8 cellular contexts compared by ENCODE assay signal in genomic region chr6:78810146-78810545, GRCh38. TPM values are rescaled to one million over a fixed set of nuclear protein-coding genes. Genes with fewer than 3 reads are reported as not detected.
DNase-seq lines count a peak whose midpoint lies in the region; ATAC-seq, FAIRE-seq and TF ChIP-seq lines count a peak whose summit lies in the region.
"Had no signal": no experiment of that assay in that cellular context is flagged by ENCODE, and none has a peak within 500 bp of the region (broad histone marks: within the 10 kb centered on the region; RNA-seq: fewer than 3 reads in every experiment).

No MANE protein-coding gene starts in this region.

- no peaks in the 10 kb centered on the region for H3K9me2 ChIP-seq in SK-N-SH

- H3K4me2 ChIP-seq in SK-N-SH, result no peak overlapping the region

- no peaks in the 10 kb centered on the region for H3F3A ChIP-seq in SK-N-SH (replicated peaks; ENCODE audit: insufficient read depth)

- H2AFZ ChIP-seq in SK-N-SH (ENCODE audit: low read depth), result no peak overlapping the region

- intact Hi-C loops in aorta (cut with DNase I), result no loop called here

- H3K27me3 ChIP-seq in SK-N-SH (ENCODE audit: insufficient read depth) (no peaks in the 10 kb centered on the region; the same call in 1 of the 2 replicates), aorta (ENCODE audit: control insufficient read depth in 1 of 2, insufficient read depth in 2 of 2, low read length in 1 of 2) (no peaks in the 10 kb centered on the region)

- DNase-seq in GM13977 (ENCODE audit: low spot score) (peak; percentile 21), HTR-8/SVneo (ENCODE audit: insufficient read length, low spot score) (peak; percentile 27), SK-N-SH (peak; percentile 41), iPS-NIHi7 (ENCODE audit: extremely low spot score) (peak; percentile 83), aorta (no peak), amygdala (lab: John Stamatoyannopoulos, UW) (no peak)
- no peak for DNase-seq in effector CD4-positive, alpha-beta T cell
- DNase-seq: activated B cell treated with CpG ODN at 0.5 μM for 24 hours had no signal

- POLR2A ChIA-PET in SK-N-SH (lab: Yijun Ruan, JAX), result no interaction called here

- no peak overlapping the region for H3K27ac ChIP-seq in SK-N-SH (ENCODE audit: low read depth in 2 of 2, low read length in 1 of 2)
- H3K27ac ChIP-seq in aorta (ENCODE audit: low read depth in 1 of 2, low read length in 2 of 2), result no peak overlapping the region

- no peaks in the 10 kb centered on the region for H3K9me3 ChIP-seq in SK-N-SH
- H3K9me3 ChIP-seq in aorta (ENCODE audit: control insufficient read depth, low read length), result no peaks in the 10 kb centered on the region

- no peaks in the 10 kb centered on the region for H4K20me1 ChIP-seq in SK-N-SH (ENCODE audit: insufficient read depth)

- CTCF ChIA-PET in SK-N-SH (lab: Yijun Ruan, JAX), result interaction anchor here (0.6 to 2.0 kb wide), 8 partner anchors 13 to 1190 kb away, joined by 3 to 10 read pairs (median 3); no protein-coding TSS in a partner anchor

- H3K9ac ChIP-seq in SK-N-SH, result no peak overlapping the region

- peak; percentile 48 for TF ChIP-seq CTCF in GM13977 (IDR thresholded peaks at IDR 0.05; ENCODE audit: extremely low read depth, insufficient read depth, missing control alignments)
- TF ChIP-seq CTCF in SK-N-SH (IDR thresholded peaks at IDR 0.05), result peak; percentile 74

- H3K36me3 ChIP-seq in SK-N-SH (replicated peaks in 1 of 2; ENCODE audit: control insufficient read depth in 1 of 2, insufficient read depth in 2 of 2, low read length in 1 of 2), result no peaks in the 10 kb centered on the region
- H3K36me3 ChIP-seq in aorta (ENCODE audit: control insufficient read depth in 1 of 2, insufficient read depth in 2 of 2, low read length in 1 of 2), result no peaks in the 10 kb centered on the region

- H3K4me1 ChIP-seq in SK-N-SH (ENCODE audit: control insufficient read depth in 1 of 2, insufficient read depth in 2 of 2, low read depth in 1 of 2, low read length in 1 of 2) (no peaks in the 10 kb centered on the region), aorta (ENCODE audit: control insufficient read depth in 1 of 2, insufficient read depth in 2 of 2, low read length in 2 of 2) (no peaks in the 10 kb centered on the region)

- TF ChIP-seq RAD21 in SK-N-SH (IDR thresholded peaks at IDR 0.05; ENCODE audit: low read length), result peak; percentile 81

- WGBS in SK-N-SH (ENCODE audit: low lambda C conversion rate), result 0% methylated on average over 1 of the region's 1 CpG
- 16 to 33% methylated on average over 1 of the region's 1 CpG for WGBS in aorta, 2 donors

- FAIRE-seq in HTR-8/SVneo (lab: Jason Lieb, UNC), result no peak

- TF ChIP-seq EP300 in SK-N-SH (IDR thresholded peaks at IDR 0.05; ENCODE audit: borderline replicate concordance in 1 of 2, low read depth in 1 of 2, low read length in 1 of 2), result no peak

- no peak overlapping the region; a peak in 1 of 4 replicates for H3K4me3 ChIP-seq in SK-N-SH (ENCODE audit: low read depth in 2 of 2, low read length in 1 of 2)
- no peak overlapping the region for H3K4me3 ChIP-seq in aorta (ENCODE audit: low read length in 2 of 2)

- H3K79me2 ChIP-seq in SK-N-SH (ENCODE audit: insufficient read depth), result no peaks in the 10 kb centered on the region

- in situ Hi-C loops in GM13977 (cut with MboI; ENCODE audit: low pct_unique_long_range_greater_than_20kb, low sequenced_read_pairs, unreplicated experiment), result no loop called here

- no peak for ATAC-seq in aorta (ENCODE audit: low FRiP score)

TF ChIP-seq in SK-N-SH, 30 proteins besides CTCF, POLR2A, EP300 and RAD21:
- TF ChIP-seq YY1 (IDR thresholded peaks at IDR 0.05; ENCODE audit: low read depth) (no peak), SMC3 (IDR thresholded peaks at IDR 0.05; ENCODE audit: low read depth, low read length) (peak; percentile 82), NFIC (IDR thresholded peaks at IDR 0.05; ENCODE audit: borderline replicate concordance) (no peak), GABPA (IDR thresholded peaks at IDR 0.05; ENCODE audit: low read depth) (no peak)
TF ChIP-seq in SK-N-SH: peak in this region for 1.

RNA-seq across cellular contexts. Expression of gene IRAK1BP1, which starts 57.2 kb away (rescaled TPM):
- 1.8 and 2.4 TPM in 2 replicates for polyA plus RNA-seq in SK-N-SH (2012; rRNA removed)
- 2.1 and 2.2 TPM in 2 replicates for polyA plus RNA-seq in SK-N-SH (2012; cell fraction: cytosol; rRNA removed)
- 2.5 and 3.2 TPM in 2 replicates for polyA plus RNA-seq in SK-N-SH (2012; cell fraction: nucleus; rRNA removed)
- total RNA-seq in aorta, result 1 to 10 TPM; 3.3 to 5.0 TPM
- polyA plus RNA-seq in aorta, result 1 to 10 TPM; 1.3 to 2.3 TPM

Comparison
In these comparisons a context has a peak if more than half of its experiments do, and no peak if none do; other contexts are left out.
1. DNase-seq: peak in GM13977 (single experiment), HTR-8/SVneo (single experiment), SK-N-SH (single experiment) and iPS-NIHi7 (single experiment); none in aorta (0 of 2), amygdala (0 of 56) and effector CD4-positive, alpha-beta T cell (single experiment).